ENCODE assay signal across 3 cellular contexts in the genomic region with DNA sequence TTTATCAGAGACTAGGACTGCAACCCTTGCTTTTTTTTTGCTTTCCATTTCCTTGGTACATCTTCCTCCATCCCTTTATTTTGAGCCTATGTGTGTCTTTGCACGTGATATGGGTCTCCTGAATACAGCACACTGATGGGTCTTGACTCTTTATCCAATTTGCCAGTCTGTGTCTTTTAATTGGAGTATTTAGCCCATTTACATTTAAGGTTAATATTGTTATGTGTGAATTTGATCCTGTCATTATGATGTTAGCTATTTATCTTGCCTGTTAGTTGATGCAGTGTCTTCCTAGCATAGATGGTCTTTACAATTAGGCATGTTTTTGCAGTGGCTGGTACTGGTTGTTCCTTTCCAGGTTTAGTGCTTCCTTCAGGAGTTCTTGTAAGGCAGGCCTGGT.
DNase-seq lines count a peak whose midpoint lies in the region; ATAC-seq, FAIRE-seq and TF ChIP-seq lines count a peak whose summit lies in the region.
"Not testable (repeated sequence)": the region's sequence is repeated elsewhere in the genome, so short reads cannot be mapped to it uniquely, and the experiment has no call there.

No MANE protein-coding gene starts in this region.

- not testable (repeated sequence) for H3K4me3 ChIP-seq in K562; small intestine (ENCODE audit: low read depth in 1 of 2, low read length in 2 of 2)

- FAIRE-seq in K562 (lab: Jason Lieb, UNC): not testable (repeated sequence)
- FAIRE-seq in colon (lab: Jason Lieb, UNC) (peak; percentile 28), small intestine (lab: Jason Lieb, UNC) (peak; percentile 94)

- not testable (repeated sequence) for TF ChIP-seq CTCF in K562 (IDR thresholded peaks at IDR 0.05 in 2 of 3, conservative IDR thresholded peaks at IDR 0.05 in 1 of 3; ENCODE audit: insufficient read depth in 2 of 3, low read depth in 1 of 3, low read length in 3 of 3)

- TF ChIP-seq POLR2A in K562 (conservative IDR thresholded peaks at IDR 0.05): not testable (repeated sequence)

- intact Hi-C loops in K562 (cut with micrococcal nuclease): not testable (repeated sequence)

- not testable (repeated sequence) for H3K4me2 ChIP-seq in K562 (ENCODE audit: insufficient read depth, low read length)

- H3K4me1 ChIP-seq in K562 (replicated peaks in 1 of 2; ENCODE audit: control insufficient read depth in 2 of 2, insufficient read depth in 2 of 2, low read length in 2 of 2); small intestine (ENCODE audit: control insufficient read depth in 2 of 2, insufficient read depth in 1 of 2, low read depth in 1 of 2, low read length in 1 of 2): not testable (repeated sequence)

- H3K9ac ChIP-seq in K562 (ENCODE audit: insufficient read depth in 1 of 2, low read depth in 2 of 2, low read length in 2 of 2): not testable (repeated sequence)

- not testable (repeated sequence) for TF ChIP-seq RAD21 in K562 (CRISPR knock-in tag; conservative IDR thresholded peaks at IDR 0.05 in 1 of 2, IDR thresholded peaks at IDR 0.05 in 1 of 2)

- not testable (repeated sequence) for H3K36me3 ChIP-seq in K562 (ENCODE audit: control insufficient read depth, insufficient read depth, low read length); small intestine (ENCODE audit: control insufficient read depth in 2 of 2, insufficient read depth in 2 of 2, low read length in 2 of 2)

- DNase-seq in K562 (ENCODE audit: extremely low read depth in 1 of 4, low spot score in 3 of 4); small intestine: not testable (repeated sequence)

- H3K9me3 ChIP-seq in K562 (replicated peaks; ENCODE audit: control insufficient read depth, insufficient read depth, low read depth, low read length); small intestine (ENCODE audit: control insufficient read depth, low read depth): not testable (repeated sequence)

- H3K9me1 ChIP-seq in K562 (ENCODE audit: control insufficient read depth, insufficient read depth, low read length): not testable (repeated sequence)

- not testable (repeated sequence) for ATAC-seq in K562

- not testable (repeated sequence) for H3K27ac ChIP-seq in K562 (ENCODE audit: extremely low read depth, low read depth, low read length); small intestine (ENCODE audit: low read depth in 1 of 2, low read length in 1 of 2)

- H3K79me2 ChIP-seq in K562 (ENCODE audit: control insufficient read depth, insufficient read depth, low read length): not testable (repeated sequence)

- H2AFZ ChIP-seq in K562 (ENCODE audit: low read depth, low read length): not testable (repeated sequence)

- CTCF ChIA-PET in K562 (lab: Yijun Ruan, JAX; ENCODE audit: low intra/inter-chr PET ratio): not testable (repeated sequence)

- 11% methylated on average over 1 of the region's 1 CpG for WGBS in K562 (ENCODE audit: insufficient coverage, low coverage, missing lambda C conversion rate)
- WGBS in small intestine, 3 donors: 44 to 85% (median 54%) methylated on average over 1 of the region's 1 CpG

- in situ Hi-C loops in K562 (cut with MboI): not testable (repeated sequence)

- H4K20me1 ChIP-seq in K562 (replicated peaks; ENCODE audit: control insufficient read depth, insufficient read depth, low read length): not testable (repeated sequence)

- POLR2A ChIA-PET in K562 (lab: Yijun Ruan, JAX): interaction anchor here (0.8 kb wide), 1 partner anchor 72 kb away, joined by 3 read pairs; no protein-coding TSS in a partner anchor

- BruUV-seq in K562 (replicated peaks; lab: Mats Ljungman, UMichigan): not testable (repeated sequence)

- H3K27me3 ChIP-seq in K562 (ENCODE audit: control insufficient read depth in 2 of 2, insufficient read depth in 2 of 2, low read length in 2 of 2); small intestine (ENCODE audit: control insufficient read depth in 2 of 2, insufficient read depth in 2 of 2, low read length in 2 of 2): not testable (repeated sequence)

- not testable (repeated sequence) for TF ChIP-seq EP300 in K562 (IDR thresholded peaks at IDR 0.05; ENCODE audit: low read length)

TF ChIP-seq in K562, 482 proteins besides CTCF, POLR2A, EP300 and RAD21:
- TF ChIP-seq ZNF507 (tag; conservative IDR thresholded peaks at IDR 0.05): peak; percentile 93
